Comparison of ENCODE assay signal across 10 cellular contexts in genomic region chr14:58985786-58986185, GRCh38.
"Had no signal": no experiment of that assay in that cellular context is flagged by ENCODE, and none has a peak within 500 bp of the region (broad histone marks: within the 10 kb centered on the region; RNA-seq: fewer than 3 reads in every experiment).

No MANE protein-coding gene starts in this region.

- ATAC-seq: HCT116 had no signal

- H2AFZ ChIP-seq: GM23248 had no signal

- H3K27ac ChIP-seq: GM23248, HL-60, KMS-11 had no signal

- H3K4me2 ChIP-seq: KMS-11 had no signal

- H3K4me1 ChIP-seq: HAP-1 had no signal

- H3K4me3 ChIP-seq: GM23248, HAP-1 had no signal

- DNase-seq: GM23248, GOT3, H7, HFFc6, Karpas-422, KBM-7 had no signal

- H3K9me3 ChIP-seq: HAP-1 had no signal

- H3K36me3 ChIP-seq: HAP-1 had no signal

- H3K9ac ChIP-seq: GM23248, KMS-11 had no signal
